12 cellular contexts compared by ENCODE assay signal in the genomic region with DNA sequence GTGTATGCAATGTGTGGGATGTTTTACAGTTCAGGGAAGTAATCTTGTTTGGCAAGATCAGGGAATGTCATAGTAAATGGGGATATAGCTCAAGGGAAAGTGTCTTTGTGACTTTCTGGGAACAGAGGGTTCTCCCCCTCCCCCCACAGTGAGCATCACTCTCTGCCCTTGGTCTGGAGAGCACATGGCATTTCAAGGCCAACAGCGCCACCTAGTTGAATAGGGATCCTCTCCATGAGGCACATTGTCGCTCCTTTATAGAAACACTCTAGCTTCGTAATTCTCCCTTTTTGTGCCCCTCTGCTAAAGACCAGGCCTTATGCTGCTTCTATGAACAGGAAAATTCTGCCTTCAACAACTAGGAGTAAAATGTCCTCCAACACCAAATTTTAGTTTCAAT. TPM values are rescaled to one million over a fixed set of nuclear protein-coding genes. Genes with fewer than 3 reads are reported as not detected.
DNase-seq lines count a peak whose midpoint lies in the region; ATAC-seq and TF ChIP-seq lines count a peak whose summit lies in the region.
"Had no signal": no experiment of that assay in that cellular context is flagged by ENCODE, and none has a peak within 500 bp of the region (broad histone marks: within the 10 kb centered on the region; RNA-seq: fewer than 3 reads in every experiment).

No MANE protein-coding gene starts in this region.

- POLR2A ChIA-PET in SK-N-SH (lab: Yijun Ruan, JAX) = no interaction called here

- no peaks in the 10 kb centered on the region for H3F3A ChIP-seq in SK-N-SH (replicated peaks; ENCODE audit: insufficient read depth)

- no peaks in the 10 kb centered on the region for H3K9me2 ChIP-seq in SK-N-SH

- TF ChIP-seq EP300 in SK-N-SH (IDR thresholded peaks at IDR 0.05; ENCODE audit: borderline replicate concordance in 1 of 2, low read depth in 1 of 2, low read length in 1 of 2) = no peak

- DNase-seq in SK-N-SH (peak; percentile 9), HuH-7 (ENCODE audit: low spot score) (peak; percentile 20), RKO (ENCODE audit: low spot score) (peak; percentile 16), iPS-NIHi11 (ENCODE audit: low spot score) (peak; percentile 25), posterior cingulate gyrus (no peak), left lobe of liver (ENCODE audit: low spot score) (no peak)
- DNase-seq: activated CD4-positive, alpha-beta memory T cell treated with anti-CD3 and anti-CD28 coated beads, Interleukin-2, amount 10 ng/mL, durations not matched to agents 7 days and 5 days; heart left ventricle; NCI-H446 treated with DMSO at 0.1 percent for 48 hours had no signal

- H3K4me2 ChIP-seq in SK-N-SH = no peak overlapping the region
- H3K4me2 ChIP-seq: BLaER1 had no signal

- H3K27me3 ChIP-seq in SK-N-SH (ENCODE audit: insufficient read depth) = no peaks in the 10 kb centered on the region
- H3K27me3 ChIP-seq: BLaER1, heart left ventricle had no signal

- H3K79me2 ChIP-seq in SK-N-SH (ENCODE audit: insufficient read depth) = no peaks in the 10 kb centered on the region

- H3K9me3 ChIP-seq in SK-N-SH = no peaks in the 10 kb centered on the region

- TF ChIP-seq RAD21 in SK-N-SH (IDR thresholded peaks at IDR 0.05; ENCODE audit: low read length) = peak; percentile 12; the same call in 1 of the 2 replicates

- no peaks in the 10 kb centered on the region for H3K36me3 ChIP-seq in SK-N-SH (replicated peaks in 1 of 2; ENCODE audit: control insufficient read depth in 1 of 2, insufficient read depth in 2 of 2, low read length in 1 of 2)
- H3K36me3 ChIP-seq: BLaER1, heart left ventricle had no signal

- peak; percentile 35; the same call in 1 of the 2 replicates for TF ChIP-seq CTCF in SK-N-SH (IDR thresholded peaks at IDR 0.05)

- ATAC-seq in SK-N-SH treated with all-trans-retinoic acid at 6 μM for 48 hours = no peak
- ATAC-seq in left lobe of liver = no peak
- ATAC-seq in HG03460 (IDR thresholded peaks at IDR 0.05; ENCODE audit: unreplicated experiment) = no peak
- ATAC-seq: heart left ventricle had no signal

- WGBS in SK-N-SH (ENCODE audit: low lambda C conversion rate) = 51% methylated on average over 3 of the region's 3 CpGs

- H3K4me1 ChIP-seq in SK-N-SH (ENCODE audit: control insufficient read depth in 1 of 2, insufficient read depth in 2 of 2, low read depth in 1 of 2, low read length in 1 of 2) = no peaks in the 10 kb centered on the region
- H3K4me1 ChIP-seq: BLaER1, heart left ventricle had no signal

- no peak overlapping the region for H2AFZ ChIP-seq in SK-N-SH (ENCODE audit: low read depth)

- no peak overlapping the region for H3K4me3 ChIP-seq in SK-N-SH (ENCODE audit: low read depth in 2 of 2, low read length in 1 of 2)
- H3K4me3 ChIP-seq: BLaER1, heart left ventricle had no signal

- CTCF ChIA-PET in SK-N-SH (lab: Yijun Ruan, JAX) = interaction anchor here (1.0 to 2.1 kb wide), 2 partner anchors 9 to 19 kb away, joined by 3 to 5 read pairs; no protein-coding TSS in a partner anchor

- intact Hi-C loops in posterior cingulate gyrus (cut with DNase I) = no loop called here

- H4K20me1 ChIP-seq in SK-N-SH (ENCODE audit: insufficient read depth) = no peaks in the 10 kb centered on the region
- H4K20me1 ChIP-seq: BLaER1 had no signal

- H3K27ac ChIP-seq in SK-N-SH (ENCODE audit: low read depth in 2 of 2, low read length in 1 of 2) = no peak overlapping the region
- H3K27ac ChIP-seq: BLaER1, heart left ventricle had no signal

- no peak overlapping the region for H3K9ac ChIP-seq in SK-N-SH
- H3K9ac ChIP-seq: BLaER1 had no signal

TF ChIP-seq in SK-N-SH, 30 proteins besides CTCF, POLR2A, EP300 and RAD21:
- TF ChIP-seq, protein P1, sequence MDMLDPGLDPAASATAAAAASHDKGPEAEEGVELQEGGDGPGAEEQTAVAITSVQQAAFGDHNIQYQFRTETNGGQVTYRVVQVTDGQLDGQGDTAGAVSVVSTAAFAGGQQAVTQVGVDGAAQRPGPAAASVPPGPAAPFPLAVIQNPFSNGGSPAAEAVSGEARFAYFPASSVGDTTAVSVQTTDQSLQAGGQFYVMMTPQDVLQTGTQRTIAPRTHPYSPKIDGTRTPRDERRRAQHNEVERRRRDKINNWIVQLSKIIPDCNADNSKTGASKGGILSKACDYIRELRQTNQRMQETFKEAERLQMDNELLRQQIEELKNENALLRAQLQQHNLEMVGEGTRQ (IDR thresholded peaks at IDR 0.05; ENCODE audit: borderline replicate concordance, low read depth, low read length) = no peak
- TF ChIP-seq TAF1 (IDR thresholded peaks at IDR 0.05; ENCODE audit: borderline replicate concordance, low read depth, low read length) = no peak
- TF ChIP-seq, protein P2, sequence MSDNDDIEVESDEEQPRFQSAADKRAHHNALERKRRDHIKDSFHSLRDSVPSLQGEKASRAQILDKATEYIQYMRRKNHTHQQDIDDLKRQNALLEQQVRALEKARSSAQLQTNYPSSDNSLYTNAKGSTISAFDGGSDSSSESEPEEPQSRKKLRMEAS (IDR thresholded peaks at IDR 0.05; ENCODE audit: low read depth) = no peak
- TF ChIP-seq ELF1 (IDR thresholded peaks at IDR 0.05) = no peak

TF ChIP-seq in SK-N-SH treated with all-trans-retinoic acid at 6 μM for 48 hours, 23 proteins besides CTCF, POLR2A, EP300 and RAD21:
- TF ChIP-seq, protein P3, sequence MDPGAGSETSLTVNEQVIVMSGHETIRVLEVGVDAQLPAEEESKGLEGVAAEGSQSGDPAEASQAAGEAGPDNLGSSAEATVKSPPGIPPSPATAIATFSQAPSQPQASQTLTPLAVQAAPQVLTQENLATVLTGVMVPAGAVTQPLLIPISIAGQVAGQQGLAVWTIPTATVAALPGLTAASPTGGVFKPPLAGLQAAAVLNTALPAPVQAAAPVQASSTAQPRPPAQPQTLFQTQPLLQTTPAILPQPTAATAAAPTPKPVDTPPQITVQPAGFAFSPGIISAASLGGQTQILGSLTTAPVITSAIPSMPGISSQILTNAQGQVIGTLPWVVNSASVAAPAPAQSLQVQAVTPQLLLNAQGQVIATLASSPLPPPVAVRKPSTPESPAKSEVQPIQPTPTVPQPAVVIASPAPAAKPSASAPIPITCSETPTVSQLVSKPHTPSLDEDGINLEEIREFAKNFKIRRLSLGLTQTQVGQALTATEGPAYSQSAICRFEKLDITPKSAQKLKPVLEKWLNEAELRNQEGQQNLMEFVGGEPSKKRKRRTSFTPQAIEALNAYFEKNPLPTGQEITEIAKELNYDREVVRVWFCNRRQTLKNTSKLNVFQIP (CRISPR knock-in tag; IDR thresholded peaks at IDR 0.05; ENCODE audit: borderline replicate concordance, low read depth) = no peak
- TF ChIP-seq RARB (CRISPR knock-in tag; IDR thresholded peaks at IDR 0.05) (no peak), OSR1 (CRISPR knock-in tag; IDR thresholded peaks at IDR 0.05) (no peak)
- TF ChIP-seq, protein P4, sequence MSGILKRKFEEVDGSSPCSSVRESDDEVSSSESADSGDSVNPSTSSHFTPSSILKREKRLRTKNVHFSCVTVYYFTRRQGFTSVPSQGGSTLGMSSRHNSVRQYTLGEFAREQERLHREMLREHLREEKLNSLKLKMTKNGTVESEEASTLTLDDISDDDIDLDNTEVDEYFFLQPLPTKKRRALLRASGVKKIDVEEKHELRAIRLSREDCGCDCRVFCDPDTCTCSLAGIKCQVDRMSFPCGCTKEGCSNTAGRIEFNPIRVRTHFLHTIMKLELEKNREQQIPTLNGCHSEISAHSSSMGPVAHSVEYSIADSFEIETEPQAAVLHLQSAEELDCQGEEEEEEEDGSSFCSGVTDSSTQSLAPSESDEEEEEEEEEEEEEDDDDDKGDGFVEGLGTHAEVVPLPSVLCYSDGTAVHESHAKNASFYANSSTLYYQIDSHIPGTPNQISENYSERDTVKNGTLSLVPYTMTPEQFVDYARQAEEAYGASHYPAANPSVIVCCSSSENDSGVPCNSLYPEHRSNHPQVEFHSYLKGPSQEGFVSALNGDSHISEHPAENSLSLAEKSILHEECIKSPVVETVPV (CRISPR knock-in tag; IDR thresholded peaks at IDR 0.05) = no peak

RNA-seq across cellular contexts. Expression of a gene that starts 37.1 kb away (rescaled TPM):
- polyA plus RNA-seq in SK-N-SH (2012; rRNA removed) = 14.1 and 17.0 TPM in 2 replicates
- 13.5 and 17.2 TPM in 2 replicates for polyA plus RNA-seq in SK-N-SH (2012; cell fraction: cytosol; rRNA removed)
- 17.9 and 22.5 TPM in 2 replicates for polyA plus RNA-seq in SK-N-SH (2012; cell fraction: nucleus; rRNA removed)
- 0.45 TPM for total RNA-seq in left lobe of liver
- total RNA-seq: activated CD4-positive, alpha-beta memory T cell treated with anti-CD3 and anti-CD28 coated beads, Interleukin-2, amount 10 ng/mL, durations not matched to agents 7 days and 5 days had no signal

Comparison
In these comparisons a context has a peak if more than half of its experiments do, and no peak if none do; other contexts are left out.
1. DNase-seq: peak in SK-N-SH (single experiment), HuH-7 (single experiment), RKO (single experiment) and iPS-NIHi11 (single experiment); none in posterior cingulate gyrus (0 of 10) and left lobe of liver (single experiment).